In the genomic region with DNA sequence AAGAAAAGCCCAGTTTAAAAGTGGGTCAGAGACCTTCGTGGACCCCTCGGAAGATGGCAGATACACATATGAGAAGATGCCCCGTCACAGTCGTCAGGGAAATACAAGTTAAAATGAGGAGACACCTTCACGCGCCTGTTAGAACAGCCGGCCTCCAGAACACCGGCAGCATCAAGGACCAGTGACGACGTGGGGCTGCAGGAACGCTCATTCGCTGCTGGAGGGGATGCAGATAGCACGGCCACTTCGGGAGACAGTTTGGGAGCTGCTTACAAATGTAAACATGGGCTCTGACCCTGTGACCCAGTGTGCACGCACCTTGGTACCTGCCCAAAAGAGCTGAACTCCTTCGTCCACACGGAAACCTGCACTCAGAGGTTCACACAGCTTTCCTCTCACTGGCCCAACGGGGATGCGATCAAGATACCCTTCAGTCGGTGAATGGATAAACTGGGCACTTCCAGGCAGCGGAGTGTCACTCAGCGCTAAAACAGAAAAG, we compare ENCODE assay signal across 18 cellular contexts.
"Had no signal": no experiment of that assay in that cellular context is flagged by ENCODE, and none has a peak within 500 bp of the region (broad histone marks: within the 10 kb centered on the region; RNA-seq: fewer than 3 reads in every experiment).

No MANE protein-coding gene starts in this region.

- ATAC-seq: activated CD8-positive, alpha-beta T cell treated with anti-CD3 and anti-CD28 coated beads for 36 hours; activated naive CD4-positive, alpha-beta T cell treated with anti-CD3 and anti-CD28 coated beads, Interleukin-2, amount 50 U/mL, for 72 hours; activated T-cell treated with anti-CD3 and anti-CD28 coated beads, Interleukin-2, amount 50 U/mL, for 4 hours; foreskin keratinocyte; pancreas had no signal

- H3K4me1 Mint-ChIP-seq: activated B cell treated with CpG ODN at 0.5 μM for 24 hours had no signal

- DNase-seq: activated B cell treated with CpG ODN at 0.5 μM for 24 hours; activated CD4-positive, alpha-beta T cell treated with anti-CD3 and anti-CD28 coated beads for 48 hours; activated CD8-positive, alpha-beta T cell treated with anti-CD3 and anti-CD28 coated beads for 36 hours; activated effector memory CD4-positive, alpha-beta T cell treated with Interleukin-2 at 50 U/mL for 16 hours; activated T-cell treated with anti-CD3 and anti-CD28 coated beads, Interleukin-2, amount 50 U/mL, for 4 hours; central memory CD4-positive, alpha-beta T cell; cortex of kidney; effector CD8-positive, alpha-beta T cell; foreskin keratinocyte; mesenchymal stem cell; SJCRH30; small intestine; stomach; T-helper 2 cell; testis had no signal

- H3K27ac ChIP-seq: foreskin keratinocyte, neural progenitor cell, pancreas, SJCRH30, stomach, testis had no signal

- H3K4me3 ChIP-seq: neural progenitor cell, pancreas, SJCRH30, stomach, testis had no signal

- H3K36me3 ChIP-seq: neural progenitor cell, pancreas, SJCRH30, stomach had no signal

- H3K27me3 ChIP-seq: neural progenitor cell, SJCRH30, testis had no signal

- H3K4me1 ChIP-seq: foreskin keratinocyte, pancreas, testis had no signal

- H3K9me3 ChIP-seq: pancreas, SJCRH30, testis had no signal

- H3K27ac Mint-ChIP-seq: activated B cell treated with CpG ODN at 0.5 μM for 24 hours; activated CD8-positive, alpha-beta T cell treated with anti-CD3 and anti-CD28 coated beads for 36 hours; activated naive CD4-positive, alpha-beta T cell treated with anti-CD3 and anti-CD28 coated beads, Interleukin-2, amount 50 U/mL, for 72 hours had no signal

- H3K4me3 Mint-ChIP-seq: activated B cell treated with CpG ODN at 0.5 μM for 24 hours; activated CD8-positive, alpha-beta T cell treated with anti-CD3 and anti-CD28 coated beads for 36 hours; activated T-cell treated with anti-CD3 and anti-CD28 coated beads, Interleukin-2, amount 50 U/mL, for 4 hours; neural progenitor cell had no signal
